ENCODE assay signal across 1 cellular context in the genomic region with DNA sequence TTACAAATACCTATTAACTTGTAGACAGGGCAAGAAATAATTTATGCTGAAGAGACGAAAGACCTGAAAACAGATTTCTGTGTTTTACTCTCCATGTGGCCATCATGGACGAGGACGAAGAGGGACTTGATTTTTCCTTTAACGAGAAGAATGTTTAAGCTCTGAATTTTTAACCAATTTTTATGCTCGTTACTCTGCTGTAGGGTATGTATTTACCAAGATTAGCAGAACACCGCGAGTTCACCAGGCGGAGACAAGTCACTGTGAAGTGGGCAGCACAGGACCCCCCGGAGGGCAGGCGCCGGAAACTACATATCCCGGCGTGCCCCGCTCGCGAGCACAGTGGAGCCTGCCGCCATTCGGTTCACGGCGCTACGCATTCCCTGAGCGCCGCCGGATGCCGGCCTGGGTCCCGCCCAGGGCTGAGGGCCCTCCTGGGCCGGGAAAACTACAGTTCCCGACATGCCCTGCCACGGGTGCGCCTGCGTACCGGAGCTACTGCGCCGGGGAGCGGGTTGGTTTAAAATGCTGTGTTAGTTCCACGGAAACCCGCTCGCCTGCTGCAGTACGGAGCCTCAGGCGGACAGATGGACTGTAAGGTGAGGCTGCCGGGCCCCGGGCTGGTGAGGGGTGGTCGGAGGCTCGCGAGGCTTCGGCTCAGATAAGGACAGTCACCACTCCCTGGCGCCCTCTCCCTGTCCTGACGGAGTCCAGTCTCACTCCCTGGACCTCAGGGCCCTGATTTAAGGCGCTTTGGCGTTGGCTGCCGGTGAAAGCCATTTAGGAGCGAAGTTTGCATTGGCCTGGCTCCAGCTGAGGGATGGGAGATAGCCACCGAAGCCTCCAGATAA.
TF ChIP-seq lines count a peak whose summit lies in the region.

Gene CCDC150 (plus strand): TSS at position 536 of the 851 bp plus-strand sequence. CDS start 52 bp downstream, at position 588.

TF ChIP-seq in HepG2, 621 proteins besides CTCF, POLR2A, EP300 and RAD21 (continued from another document and continues in another):
- TF ChIP-seq HDAC2 (CRISPR knock-in tag; IDR thresholded peaks at IDR 0.05) (peak; percentile 88), ATM (IDR thresholded peaks at IDR 0.05; ENCODE audit: borderline replicate concordance) (no peak), SMARCC2 (IDR thresholded peaks at IDR 0.05) (no peak), GZF1 (CRISPR knock-in tag; IDR thresholded peaks at IDR 0.05) (peak; percentile 83; the same call in 1 of the 2 replicates), NR2F2 (IDR thresholded peaks at IDR 0.05; ENCODE audit: borderline replicate concordance, low read depth) (no peak), ZNF572 (CRISPR knock-in tag; IDR thresholded peaks at IDR 0.05) (peak; percentile 97; the same call in 1 of the 2 replicates), KAT2B (IDR thresholded peaks at IDR 0.05; ENCODE audit: borderline replicate concordance, low read depth, low read length) (no peak), ZNF274 (CRISPR knock-in tag; IDR thresholded peaks at IDR 0.05) (peak; percentile 87), KLF13 (CRISPR knock-in tag; IDR thresholded peaks at IDR 0.05) (no peak), U2AF1 (optimal IDR thresholded peaks at IDR 0.05; ENCODE audit: low read depth, low read length) (peak; percentile 90), ZNF530 (CRISPR knock-in tag; IDR thresholded peaks at IDR 0.05; ENCODE audit: low read depth) (no peak), ZNF83 (CRISPR knock-in tag; IDR thresholded peaks at IDR 0.05; ENCODE audit: borderline replicate concordance) (peak; percentile 74; the same call in 1 of the 2 replicates), ZNF841 (CRISPR knock-in tag; IDR thresholded peaks at IDR 0.05; ENCODE audit: borderline replicate concordance) (no peak), ZBTB21 (CRISPR knock-in tag; IDR thresholded peaks at IDR 0.05) (0 out of 2 replicates have a peak, but pooled peaks have one; percentile 5), ZFY (CRISPR knock-in tag; IDR thresholded peaks at IDR 0.05) (peak; percentile 86), ZSCAN5A (CRISPR knock-in tag; IDR thresholded peaks at IDR 0.05; ENCODE audit: borderline replicate concordance) (peak; percentile 90; the same call in 1 of the 2 replicates), NFRKB (IDR thresholded peaks at IDR 0.05) (no peak), DNMT1 (CRISPR knock-in tag; IDR thresholded peaks at IDR 0.05) (peak; percentile 89; the same call in 1 of the 2 replicates), AGO1 (IDR thresholded peaks at IDR 0.05; ENCODE audit: low read depth, low read length, poor library complexity, severe bottlenecking) (peak; percentile 86), ZNF607 (CRISPR knock-in tag; IDR thresholded peaks at IDR 0.05; ENCODE audit: borderline replicate concordance) (peak; percentile 96), ZBTB20 (CRISPR knock-in tag; IDR thresholded peaks at IDR 0.05; ENCODE audit: borderline replicate concordance, low read depth) (peak; percentile 92; the same call in 1 of the 2 replicates), E2F2 (CRISPR knock-in tag; IDR thresholded peaks at IDR 0.05; ENCODE audit: borderline replicate concordance) (no peak), POLR2G (IDR thresholded peaks at IDR 0.05; ENCODE audit: low read depth, low read length) (peak; percentile 76), CREB3 (CRISPR knock-in tag; IDR thresholded peaks at IDR 0.05) (no peak), ZNF335 (CRISPR knock-in tag; IDR thresholded peaks at IDR 0.05) (peak; percentile 95), ZBTB7A (CRISPR knock-in tag; IDR thresholded peaks at IDR 0.05) (peak; percentile 78; the same call in 1 of the 2 replicates), ZNF850 (CRISPR knock-in tag; conservative IDR thresholded peaks at IDR 0.05) (no peak), MEIS2 (CRISPR knock-in tag; IDR thresholded peaks at IDR 0.05) (no peak), BCL6 (CRISPR knock-in tag; IDR thresholded peaks at IDR 0.05) (peak; percentile 65; the same call in 1 of the 2 replicates)
- TF ChIP-seq, protein P1, sequence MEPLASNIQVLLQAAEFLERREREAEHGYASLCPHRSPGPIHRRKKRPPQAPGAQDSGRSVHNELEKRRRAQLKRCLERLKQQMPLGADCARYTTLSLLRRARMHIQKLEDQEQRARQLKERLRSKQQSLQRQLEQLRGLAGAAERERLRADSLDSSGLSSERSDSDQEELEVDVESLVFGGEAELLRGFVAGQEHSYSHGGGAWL (CRISPR knock-in tag; IDR thresholded peaks at IDR 0.05): no peak; the same call in 1 of the 2 replicates
- TF ChIP-seq, protein P2, sequence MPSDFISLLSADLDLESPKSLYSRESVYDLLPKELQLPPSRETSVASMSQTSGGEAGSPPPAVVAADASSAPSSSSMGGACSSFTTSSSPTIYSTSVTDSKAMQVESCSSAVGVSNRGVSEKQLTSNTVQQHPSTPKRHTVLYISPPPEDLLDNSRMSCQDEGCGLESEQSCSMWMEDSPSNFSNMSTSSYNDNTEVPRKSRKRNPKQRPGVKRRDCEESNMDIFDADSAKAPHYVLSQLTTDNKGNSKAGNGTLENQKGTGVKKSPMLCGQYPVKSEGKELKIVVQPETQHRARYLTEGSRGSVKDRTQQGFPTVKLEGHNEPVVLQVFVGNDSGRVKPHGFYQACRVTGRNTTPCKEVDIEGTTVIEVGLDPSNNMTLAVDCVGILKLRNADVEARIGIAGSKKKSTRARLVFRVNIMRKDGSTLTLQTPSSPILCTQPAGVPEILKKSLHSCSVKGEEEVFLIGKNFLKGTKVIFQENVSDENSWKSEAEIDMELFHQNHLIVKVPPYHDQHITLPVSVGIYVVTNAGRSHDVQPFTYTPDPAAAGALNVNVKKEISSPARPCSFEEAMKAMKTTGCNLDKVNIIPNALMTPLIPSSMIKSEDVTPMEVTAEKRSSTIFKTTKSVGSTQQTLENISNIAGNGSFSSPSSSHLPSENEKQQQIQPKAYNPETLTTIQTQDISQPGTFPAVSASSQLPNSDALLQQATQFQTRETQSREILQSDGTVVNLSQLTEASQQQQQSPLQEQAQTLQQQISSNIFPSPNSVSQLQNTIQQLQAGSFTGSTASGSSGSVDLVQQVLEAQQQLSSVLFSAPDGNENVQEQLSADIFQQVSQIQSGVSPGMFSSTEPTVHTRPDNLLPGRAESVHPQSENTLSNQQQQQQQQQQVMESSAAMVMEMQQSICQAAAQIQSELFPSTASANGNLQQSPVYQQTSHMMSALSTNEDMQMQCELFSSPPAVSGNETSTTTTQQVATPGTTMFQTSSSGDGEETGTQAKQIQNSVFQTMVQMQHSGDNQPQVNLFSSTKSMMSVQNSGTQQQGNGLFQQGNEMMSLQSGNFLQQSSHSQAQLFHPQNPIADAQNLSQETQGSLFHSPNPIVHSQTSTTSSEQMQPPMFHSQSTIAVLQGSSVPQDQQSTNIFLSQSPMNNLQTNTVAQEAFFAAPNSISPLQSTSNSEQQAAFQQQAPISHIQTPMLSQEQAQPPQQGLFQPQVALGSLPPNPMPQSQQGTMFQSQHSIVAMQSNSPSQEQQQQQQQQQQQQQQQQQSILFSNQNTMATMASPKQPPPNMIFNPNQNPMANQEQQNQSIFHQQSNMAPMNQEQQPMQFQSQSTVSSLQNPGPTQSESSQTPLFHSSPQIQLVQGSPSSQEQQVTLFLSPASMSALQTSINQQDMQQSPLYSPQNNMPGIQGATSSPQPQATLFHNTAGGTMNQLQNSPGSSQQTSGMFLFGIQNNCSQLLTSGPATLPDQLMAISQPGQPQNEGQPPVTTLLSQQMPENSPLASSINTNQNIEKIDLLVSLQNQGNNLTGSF (CRISPR knock-in tag; IDR thresholded peaks at IDR 0.05): no peak
- TF ChIP-seq, protein P3, sequence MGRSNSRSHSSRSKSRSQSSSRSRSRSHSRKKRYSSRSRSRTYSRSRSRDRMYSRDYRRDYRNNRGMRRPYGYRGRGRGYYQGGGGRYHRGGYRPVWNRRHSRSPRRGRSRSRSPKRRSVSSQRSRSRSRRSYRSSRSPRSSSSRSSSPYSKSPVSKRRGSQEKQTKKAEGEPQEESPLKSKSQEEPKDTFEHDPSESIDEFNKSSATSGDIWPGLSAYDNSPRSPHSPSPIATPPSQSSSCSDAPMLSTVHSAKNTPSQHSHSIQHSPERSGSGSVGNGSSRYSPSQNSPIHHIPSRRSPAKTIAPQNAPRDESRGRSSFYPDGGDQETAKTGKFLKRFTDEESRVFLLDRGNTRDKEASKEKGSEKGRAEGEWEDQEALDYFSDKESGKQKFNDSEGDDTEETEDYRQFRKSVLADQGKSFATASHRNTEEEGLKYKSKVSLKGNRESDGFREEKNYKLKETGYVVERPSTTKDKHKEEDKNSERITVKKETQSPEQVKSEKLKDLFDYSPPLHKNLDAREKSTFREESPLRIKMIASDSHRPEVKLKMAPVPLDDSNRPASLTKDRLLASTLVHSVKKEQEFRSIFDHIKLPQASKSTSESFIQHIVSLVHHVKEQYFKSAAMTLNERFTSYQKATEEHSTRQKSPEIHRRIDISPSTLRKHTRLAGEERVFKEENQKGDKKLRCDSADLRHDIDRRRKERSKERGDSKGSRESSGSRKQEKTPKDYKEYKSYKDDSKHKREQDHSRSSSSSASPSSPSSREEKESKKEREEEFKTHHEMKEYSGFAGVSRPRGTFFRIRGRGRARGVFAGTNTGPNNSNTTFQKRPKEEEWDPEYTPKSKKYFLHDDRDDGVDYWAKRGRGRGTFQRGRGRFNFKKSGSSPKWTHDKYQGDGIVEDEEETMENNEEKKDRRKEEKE (IDR thresholded peaks at IDR 0.05): no peak
- TF ChIP-seq, protein P4, sequence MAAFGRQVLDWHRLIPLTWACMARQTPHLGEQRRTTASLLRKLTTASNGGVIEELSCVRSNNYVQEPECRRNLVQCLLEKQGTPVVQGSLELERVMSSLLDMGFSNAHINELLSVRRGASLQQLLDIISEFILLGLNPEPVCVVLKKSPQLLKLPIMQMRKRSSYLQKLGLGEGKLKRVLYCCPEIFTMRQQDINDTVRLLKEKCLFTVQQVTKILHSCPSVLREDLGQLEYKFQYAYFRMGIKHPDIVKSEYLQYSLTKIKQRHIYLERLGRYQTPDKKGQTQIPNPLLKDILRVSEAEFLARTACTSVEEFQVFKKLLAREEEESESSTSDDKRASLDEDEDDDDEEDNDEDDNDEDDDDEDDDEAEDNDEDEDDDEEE (CRISPR knock-in tag; IDR thresholded peaks at IDR 0.05): no peak
- TF ChIP-seq, protein P5, sequence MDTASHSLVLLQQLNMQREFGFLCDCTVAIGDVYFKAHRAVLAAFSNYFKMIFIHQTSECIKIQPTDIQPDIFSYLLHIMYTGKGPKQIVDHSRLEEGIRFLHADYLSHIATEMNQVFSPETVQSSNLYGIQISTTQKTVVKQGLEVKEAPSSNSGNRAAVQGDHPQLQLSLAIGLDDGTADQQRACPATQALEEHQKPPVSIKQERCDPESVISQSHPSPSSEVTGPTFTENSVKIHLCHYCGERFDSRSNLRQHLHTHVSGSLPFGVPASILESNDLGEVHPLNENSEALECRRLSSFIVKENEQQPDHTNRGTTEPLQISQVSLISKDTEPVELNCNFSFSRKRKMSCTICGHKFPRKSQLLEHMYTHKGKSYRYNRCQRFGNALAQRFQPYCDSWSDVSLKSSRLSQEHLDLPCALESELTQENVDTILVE (CRISPR knock-in tag; IDR thresholded peaks at IDR 0.05): peak; percentile 90
- TF ChIP-seq, protein P6, sequence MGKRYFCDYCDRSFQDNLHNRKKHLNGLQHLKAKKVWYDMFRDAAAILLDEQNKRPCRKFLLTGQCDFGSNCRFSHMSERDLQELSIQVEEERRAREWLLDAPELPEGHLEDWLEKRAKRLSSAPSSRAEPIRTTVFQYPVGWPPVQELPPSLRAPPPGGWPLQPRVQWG (CRISPR knock-in tag; IDR thresholded peaks at IDR 0.05; ENCODE audit: borderline replicate concordance, low read depth): no peak
- TF ChIP-seq, protein P7, sequence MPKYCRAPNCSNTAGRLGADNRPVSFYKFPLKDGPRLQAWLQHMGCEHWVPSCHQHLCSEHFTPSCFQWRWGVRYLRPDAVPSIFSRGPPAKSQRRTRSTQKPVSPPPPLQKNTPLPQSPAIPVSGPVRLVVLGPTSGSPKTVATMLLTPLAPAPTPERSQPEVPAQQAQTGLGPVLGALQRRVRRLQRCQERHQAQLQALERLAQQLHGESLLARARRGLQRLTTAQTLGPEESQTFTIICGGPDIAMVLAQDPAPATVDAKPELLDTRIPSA (CRISPR knock-in tag; IDR thresholded peaks at IDR 0.05; ENCODE audit: borderline replicate concordance): peak; percentile 95; the same call in 1 of the 2 replicates
- TF ChIP-seq, protein P8, sequence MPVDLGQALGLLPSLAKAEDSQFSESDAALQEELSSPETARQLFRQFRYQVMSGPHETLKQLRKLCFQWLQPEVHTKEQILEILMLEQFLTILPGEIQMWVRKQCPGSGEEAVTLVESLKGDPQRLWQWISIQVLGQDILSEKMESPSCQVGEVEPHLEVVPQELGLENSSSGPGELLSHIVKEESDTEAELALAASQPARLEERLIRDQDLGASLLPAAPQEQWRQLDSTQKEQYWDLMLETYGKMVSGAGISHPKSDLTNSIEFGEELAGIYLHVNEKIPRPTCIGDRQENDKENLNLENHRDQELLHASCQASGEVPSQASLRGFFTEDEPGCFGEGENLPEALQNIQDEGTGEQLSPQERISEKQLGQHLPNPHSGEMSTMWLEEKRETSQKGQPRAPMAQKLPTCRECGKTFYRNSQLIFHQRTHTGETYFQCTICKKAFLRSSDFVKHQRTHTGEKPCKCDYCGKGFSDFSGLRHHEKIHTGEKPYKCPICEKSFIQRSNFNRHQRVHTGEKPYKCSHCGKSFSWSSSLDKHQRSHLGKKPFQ (CRISPR knock-in tag; IDR thresholded peaks at IDR 0.05; ENCODE audit: insufficient replicate concordance): peak; percentile 76
